Comparison of ENCODE assay signal across 20 cellular contexts in genomic region chr5:96193946-96194345, GRCh38.
A peak's percentile ranks its signal among the peaks of the same experiment; 100 is the strongest.
DNase-seq lines count a peak whose midpoint lies in the region; ATAC-seq, FAIRE-seq and TF ChIP-seq lines count a peak whose summit lies in the region.
"Had no signal": no experiment of that assay in that cellular context is flagged by ENCODE, and none has a peak within 500 bp of the region (broad histone marks: within the 10 kb centered on the region; RNA-seq: fewer than 3 reads in every experiment).

No MANE protein-coding gene starts in this region.

- H3K27me3 ChIP-seq in HepG2 (ENCODE audit: control insufficient read depth in 1 of 2, insufficient read depth in 2 of 2, low read length in 2 of 2) (no peaks in the 10 kb centered on the region), right lobe of liver (no peaks in the 10 kb centered on the region), neural progenitor cell (no peaks in the 10 kb centered on the region), body of pancreas (no peaks in the 10 kb centered on the region)
- H3K27me3 ChIP-seq: BLaER1 treated with 17β-estradiol and CSF1 and Interleukin-3, amounts not matched to agents 10 nM and 100 nM had no signal

- no peak overlapping the region for H3K4me3 ChIP-seq in HepG2 (replicated peaks in 1 of 3; ENCODE audit: insufficient read depth in 1 of 3, low read depth in 2 of 3, low read length in 3 of 3)
- H3K4me3 ChIP-seq in right lobe of liver = no peak overlapping the region
- H3K4me3 ChIP-seq in neural progenitor cell = no peak overlapping the region
- H3K4me3 ChIP-seq in body of pancreas = no peak overlapping the region
- H3K4me3 ChIP-seq: BLaER1 treated with 17β-estradiol and CSF1 and Interleukin-3, amounts not matched to agents 10 nM and 100 nM; GM23338 had no signal

- H3K27ac Mint-ChIP-seq in central memory CD8-positive, alpha-beta T cell (ENCODE audit: low read depth) = peak overlapping the region; percentile 36
- no peak overlapping the region for H3K27ac Mint-ChIP-seq in neural progenitor cell
- no peak overlapping the region for H3K27ac Mint-ChIP-seq in activated CD8-positive, alpha-beta memory T cell treated with anti-CD3 and anti-CD28 coated beads, Interleukin-2, amount 10 ng/mL, durations not matched to agents 7 days and 5 days
- H3K27ac Mint-ChIP-seq: B cell; CD8-positive, alpha-beta T cell; GM23338 had no signal

- TF ChIP-seq CTCF in HepG2 (CRISPR knock-in tag; IDR thresholded peaks at IDR 0.05) (no peak), right lobe of liver (IDR thresholded peaks at IDR 0.05) (no peak), neural progenitor cell (IDR thresholded peaks at IDR 0.05) (no peak), body of pancreas (IDR thresholded peaks at IDR 0.05) (no peak)

- H4K20me1 ChIP-seq in HepG2 (ENCODE audit: insufficient read depth, low read length) (no peaks in the 10 kb centered on the region), neural progenitor cell (ENCODE audit: low read depth) (no peaks in the 10 kb centered on the region)
- H4K20me1 ChIP-seq: BLaER1 treated with 17β-estradiol and CSF1 and Interleukin-3, amounts not matched to agents 10 nM and 100 nM had no signal

- no peak overlapping the region for H3K9ac ChIP-seq in HepG2 (ENCODE audit: insufficient read depth, low read depth, low read length)
- no peak overlapping the region for H3K9ac ChIP-seq in neural progenitor cell
- H3K9ac ChIP-seq: BLaER1 treated with 17β-estradiol and CSF1 and Interleukin-3, amounts not matched to agents 10 nM and 100 nM had no signal

- H3K79me2 ChIP-seq in HepG2 (ENCODE audit: insufficient read depth, low read length) = no peaks in the 10 kb centered on the region
- no peaks in the 10 kb centered on the region for H3K79me2 ChIP-seq in neural progenitor cell (ENCODE audit: low read depth)

- H2AFZ ChIP-seq in HepG2 (ENCODE audit: low read length) (no peak overlapping the region), neural progenitor cell (replicated peaks) (peak overlapping the region; percentile 35)
- H2AFZ ChIP-seq: GM23338 had no signal

- TF ChIP-seq POLR2A in HepG2 (IDR thresholded peaks at IDR 0.05; ENCODE audit: insufficient read depth in 1 of 2, low read depth in 2 of 2, low read length in 2 of 2) (no peak), right lobe of liver (IDR thresholded peaks at IDR 0.05) (no peak), body of pancreas (IDR thresholded peaks at IDR 0.05) (no peak)

- H3K9me3 ChIP-seq in HepG2 (ENCODE audit: low read length) = no peaks in the 10 kb centered on the region
- no peaks in the 10 kb centered on the region for H3K9me3 ChIP-seq in right lobe of liver
- no peaks in the 10 kb centered on the region for H3K9me3 ChIP-seq in neural progenitor cell (ENCODE audit: low read depth)
- H3K9me3 ChIP-seq in body of pancreas = no peaks in the 10 kb centered on the region
- H3K9me3 ChIP-seq: BLaER1 treated with 17β-estradiol and CSF1 and Interleukin-3, amounts not matched to agents 10 nM and 100 nM had no signal

- H3K4me1 ChIP-seq in HepG2 (ENCODE audit: insufficient read depth, low read length) = peaks cover 72% of the 10 kb centered on the region
- H3K4me1 ChIP-seq in right lobe of liver = peaks cover 0 to 35% (median 5%) of the 10 kb centered on the region in 4 donors
- no peaks in the 10 kb centered on the region for H3K4me1 ChIP-seq in neural progenitor cell
- H3K4me1 ChIP-seq in body of pancreas = peaks cover 37% of the 10 kb centered on the region

- H3K27me3 Mint-ChIP-seq in central memory CD8-positive, alpha-beta T cell = peaks cover 36% of the 10 kb centered on the region
- H3K27me3 Mint-ChIP-seq in neural progenitor cell (ENCODE audit: insufficient read depth, low read depth) = no peaks in the 10 kb centered on the region
- peaks cover 24% of the 10 kb centered on the region for H3K27me3 Mint-ChIP-seq in activated CD8-positive, alpha-beta memory T cell treated with anti-CD3 and anti-CD28 coated beads, Interleukin-2, amount 10 ng/mL, durations not matched to agents 7 days and 5 days
- H3K27me3 Mint-ChIP-seq: B cell had no signal

- BruUV-seq in HepG2 (replicated peaks; lab: Mats Ljungman, UMichigan) = no TSS peak

- CTCF ChIA-PET in HepG2 (lab: Yijun Ruan, JAX; ENCODE audit: low intra/inter-chr PET ratio, low total read pairs) = no interaction called here
- CTCF ChIA-PET in activated CD8-positive, alpha-beta memory T cell treated with anti-CD3 and anti-CD28 coated beads, Interleukin-2, amount 10 ng/mL, durations not matched to agents 7 days and 5 days (lab: Charles Lee) = no interaction called here

- peaks cover 6% of the 10 kb centered on the region for H3K4me1 Mint-ChIP-seq in central memory CD8-positive, alpha-beta T cell
- no peaks in the 10 kb centered on the region for H3K4me1 Mint-ChIP-seq in neural progenitor cell
- no peaks in the 10 kb centered on the region for H3K4me1 Mint-ChIP-seq in activated CD8-positive, alpha-beta memory T cell treated with anti-CD3 and anti-CD28 coated beads, Interleukin-2, amount 10 ng/mL, durations not matched to agents 7 days and 5 days
- H3K4me1 Mint-ChIP-seq: B cell had no signal

- in situ Hi-C loops in HepG2 (cut with HindIII; ENCODE audit: extremely low pct_ligation_motif_present, low pct_unique_long_range_greater_than_20kb) = no loop called here

- DNase-seq in HepG2 (ENCODE audit: low spot score) (peak; percentile 41), right lobe of liver (no peak), neural progenitor cell (ENCODE audit: low spot score) (no peak), body of pancreas (no peak)
- DNase-seq in central memory CD8-positive, alpha-beta T cell (ENCODE audit: low spot score in 2 of 2) = no peak
- no peak for DNase-seq in activated CD8-positive, alpha-beta memory T cell treated with anti-CD3 and anti-CD28 coated beads, Interleukin-2, amount 10 ng/mL, durations not matched to agents 7 days and 5 days
- DNase-seq: 8988T; CD8-positive, alpha-beta T cell; DMS 273 treated with DMSO at 0.1 percent for 48 hours; DMS53; DND-41; EL; H7; HFFc6 had no signal

- no peak overlapping the region for H3K27ac ChIP-seq in HepG2 (ENCODE audit: extremely low read length, insufficient read depth, low read length)
- H3K27ac ChIP-seq in right lobe of liver = no peak overlapping the region
- no peak overlapping the region for H3K27ac ChIP-seq in neural progenitor cell
- H3K27ac ChIP-seq in body of pancreas = no peak overlapping the region
- H3K27ac ChIP-seq: BLaER1 treated with 17β-estradiol and CSF1 and Interleukin-3, amounts not matched to agents 10 nM and 100 nM had no signal

- FAIRE-seq in HepG2 (lab: Jason Lieb, UNC) = no peak
- FAIRE-seq: GM12891 had no signal

- no peaks in the 10 kb centered on the region for H3K36me3 Mint-ChIP-seq in central memory CD8-positive, alpha-beta T cell (ENCODE audit: insufficient read depth)
- no peaks in the 10 kb centered on the region for H3K36me3 Mint-ChIP-seq in neural progenitor cell
- H3K36me3 Mint-ChIP-seq in activated CD8-positive, alpha-beta memory T cell treated with anti-CD3 and anti-CD28 coated beads, Interleukin-2, amount 10 ng/mL, durations not matched to agents 7 days and 5 days = peaks cover 1% of the 10 kb centered on the region
- H3K36me3 Mint-ChIP-seq: CD8-positive, alpha-beta T cell had no signal

- no peaks in the 10 kb centered on the region for H3F3A ChIP-seq in neural progenitor cell (ENCODE audit: low read depth)

- ATAC-seq in HepG2 (no peak; the same call in 2 of the 3 replicates), right lobe of liver (no peak), HG03565 (IDR thresholded peaks at IDR 0.05; ENCODE audit: unreplicated experiment) (no peak), body of pancreas (no peak)
- ATAC-seq in central memory CD8-positive, alpha-beta T cell (replicated peaks; ENCODE audit: extremely low read depth, poor library complexity, severe bottlenecking) = no peak
- no peak for ATAC-seq in activated CD8-positive, alpha-beta memory T cell treated with anti-CD3 and anti-CD28 coated beads, Interleukin-2, amount 10 ng/mL, durations not matched to agents 7 days and 5 days
- ATAC-seq: CD8-positive, alpha-beta T cell; GM23338; HCT116 had no signal

- no peak for TF ChIP-seq RAD21 in HepG2 (CRISPR knock-in tag; IDR thresholded peaks at IDR 0.05)

- H3K4me3 Mint-ChIP-seq in central memory CD8-positive, alpha-beta T cell = no peak overlapping the region
- H3K4me3 Mint-ChIP-seq in neural progenitor cell = no peak overlapping the region
- no peak overlapping the region for H3K4me3 Mint-ChIP-seq in activated CD8-positive, alpha-beta memory T cell treated with anti-CD3 and anti-CD28 coated beads, Interleukin-2, amount 10 ng/mL, durations not matched to agents 7 days and 5 days
- H3K4me3 Mint-ChIP-seq: B cell; CD8-positive, alpha-beta T cell; GM23338; HFFc6 had no signal

- 72% methylated on average over 2 of the region's 2 CpGs for WGBS in HepG2 (ENCODE audit: low lambda C conversion rate)
- WGBS in right lobe of liver (ENCODE audit: insufficient coverage, low coverage, low lambda C conversion rate, missing lambda C conversion rate) = 64% methylated on average over 2 of the region's 2 CpGs
- WGBS in body of pancreas, 2 donors = 97 to 98% methylated on average over 2 of the region's 2 CpGs

- POLR2A ChIA-PET in HepG2 (lab: Yijun Ruan, JAX) = no interaction called here

- intact Hi-C loops in HepG2 (cut with micrococcal nuclease; ENCODE audit: unreplicated experiment) = no loop called here
- intact Hi-C loops in right lobe of liver (cut with DNase I) = no loop called here
- intact Hi-C loops in body of pancreas (cut with DNase I) = no loop called here

- H3K36me3 ChIP-seq in HepG2 (replicated peaks in 1 of 2; ENCODE audit: control insufficient read depth in 1 of 2, insufficient read depth in 2 of 2, low read length in 2 of 2) (no peaks in the 10 kb centered on the region), right lobe of liver (no peaks in the 10 kb centered on the region), neural progenitor cell (no peaks in the 10 kb centered on the region), body of pancreas (replicated peaks in 1 of 2; ENCODE audit: insufficient read depth in 1 of 2, low read depth in 2 of 2) (no peaks in the 10 kb centered on the region)
- H3K36me3 ChIP-seq: BLaER1 treated with 17β-estradiol and CSF1 and Interleukin-3, amounts not matched to agents 10 nM and 100 nM had no signal

- H3K4me2 ChIP-seq in HepG2 (ENCODE audit: low read depth, low read length) = peak overlapping the region; percentile 10; the same call in 1 of the 2 replicates
- H3K4me2 ChIP-seq in neural progenitor cell = no peak overlapping the region
- H3K4me2 ChIP-seq: BLaER1 treated with 17β-estradiol and CSF1 and Interleukin-3, amounts not matched to agents 10 nM and 100 nM; GM23338 had no signal

- TF ChIP-seq EP300 in HepG2 (IDR thresholded peaks at IDR 0.05; ENCODE audit: low read depth in 2 of 2, low read length in 2 of 2) = no peak
- TF ChIP-seq EP300 in HepG2 (CRISPR knock-in tag; IDR thresholded peaks at IDR 0.05; ENCODE audit: borderline replicate concordance) = no peak

- H3K9me3 Mint-ChIP-seq in central memory CD8-positive, alpha-beta T cell = no peaks in the 10 kb centered on the region
- no peaks in the 10 kb centered on the region for H3K9me3 Mint-ChIP-seq in neural progenitor cell
- no peaks in the 10 kb centered on the region for H3K9me3 Mint-ChIP-seq in activated CD8-positive, alpha-beta memory T cell treated with anti-CD3 and anti-CD28 coated beads, Interleukin-2, amount 10 ng/mL, durations not matched to agents 7 days and 5 days (ENCODE audit: low read depth)
- H3K9me3 Mint-ChIP-seq: CD8-positive, alpha-beta T cell; GM23338; HFFc6 had no signal
